25 cellular contexts compared by ENCODE assay signal in genomic region chr17:75173526-75173925, GRCh38. TPM values are rescaled to one million over a fixed set of nuclear protein-coding genes. Genes with fewer than 3 reads are reported as not detected.
DNase-seq lines count a peak whose midpoint lies in the region; ATAC-seq, FAIRE-seq and TF ChIP-seq lines count a peak whose summit lies in the region.
"Had no signal": no experiment of that assay in that cellular context is flagged by ENCODE, and none has a peak within 500 bp of the region (broad histone marks: within the 10 kb centered on the region; RNA-seq: fewer than 3 reads in every experiment).

No MANE protein-coding gene starts in this region.

- no peak for DNase-seq in activated CD4-positive, alpha-beta memory T cell treated with anti-CD3 and anti-CD28 coated beads for 36 hours
- no peak for DNase-seq in activated CD4-positive, alpha-beta memory T cell treated with anti-CD3 and anti-CD28 coated beads, Interleukin-2, amount 10 ng/mL, durations not matched to agents 7 days and 5 days
- DNase-seq in GM23338 (ENCODE audit: low spot score) (no peak), HepG2 (ENCODE audit: low spot score) (no peak), BE2C (no peak), NCI-H1694 (lab: John Stamatoyannopoulos, UW) (no peak)
- DNase-seq in activated naive CD8-positive, alpha-beta T cell treated with anti-CD3 and anti-CD28 coated beads, Interleukin-2, amount 10 ng/mL, durations not matched to agents 7 days and 5 days, result no peak
- DNase-seq: activated CD4-positive, alpha-beta T cell treated with anti-CD3 and anti-CD28 coated beads, Interleukin-2, amount 50 U/mL, for 4 hours; activated gamma-delta T cell; immature natural killer cell; IMR-90; left cardiac atrium; NCI-H146; NCI-H446 treated with DMSO at 0.1 percent for 48 hours; NCI-H774; retina; small intestine; stimulated activated naive CD4-positive, alpha-beta T cell treated with Interleukin-2 at 50 U/mL for 16 hours; WERI-Rb-1 had no signal

- H3K9me2 ChIP-seq in GM23338 (ENCODE audit: insufficient read depth), result no peaks in the 10 kb centered on the region

- POLR2A ChIA-PET in activated CD4-positive, alpha-beta memory T cell treated with anti-CD3 and anti-CD28 coated beads for 36 hours (lab: Charles Lee), result interaction anchor here (1.1 to 2.1 kb wide), 3 partner anchors 16 to 59 kb away, joined by 3 to 10 read pairs (median 4); partner anchors contain the start of gene JPT1
- POLR2A ChIA-PET in activated CD4-positive, alpha-beta memory T cell treated with anti-CD3 and anti-CD28 coated beads, Interleukin-2, amount 10 ng/mL, durations not matched to agents 7 days and 5 days (lab: Charles Lee), result interaction anchor here (0.6 to 3.8 kb wide), 6 partner anchors 10 to 64 kb away, joined by 3 to 25 read pairs (median 5); partner anchors contain the start of genes ARMC7, JPT1 and SUMO2
- POLR2A ChIA-PET in activated naive CD8-positive, alpha-beta T cell treated with anti-CD3 and anti-CD28 coated beads, Interleukin-2, amount 10 ng/mL, durations not matched to agents 7 days and 5 days (lab: Charles Lee), result interaction anchor here (3.2 kb wide), 1 partner anchor 59 kb away, joined by 24 read pairs; no protein-coding TSS in a partner anchor
- POLR2A ChIA-PET in HepG2 (lab: Yijun Ruan, JAX), result interaction anchor here (2.4 to 3.1 kb wide), 2 partner anchors 19 to 59 kb away, joined by 8 to 12 read pairs; no protein-coding TSS in a partner anchor

- H3K79me2 ChIP-seq in GM23338 (replicated peaks; ENCODE audit: insufficient read depth) (peaks cover 87% of the 10 kb centered on the region), HepG2 (ENCODE audit: insufficient read depth, low read length) (peaks cover 38% of the 10 kb centered on the region)

- peaks cover 58% of the 10 kb centered on the region for H3F3A ChIP-seq in GM23338 (replicated peaks; ENCODE audit: low read depth)

- CTCF ChIA-PET in activated CD4-positive, alpha-beta memory T cell treated with anti-CD3 and anti-CD28 coated beads for 36 hours (lab: Charles Lee), result interaction anchor here (0.8 to 6.9 kb wide), 8 partner anchors 17 to 239 kb away, joined by 3 to 57 read pairs (median 5); partner anchors contain the start of gene NT5C
- CTCF ChIA-PET in activated CD4-positive, alpha-beta memory T cell treated with anti-CD3 and anti-CD28 coated beads, Interleukin-2, amount 10 ng/mL, durations not matched to agents 7 days and 5 days (lab: Charles Lee), result interaction anchor here (0.7 to 7.5 kb wide), 7 partner anchors 14 to 63 kb away, joined by 3 to 119 read pairs (median 8); partner anchors contain the start of gene ARMC7
- CTCF ChIA-PET in HepG2 (lab: Yijun Ruan, JAX; ENCODE audit: low intra/inter-chr PET ratio, low total read pairs), result no interaction called here

- H3K27ac Mint-ChIP-seq in activated CD4-positive, alpha-beta memory T cell treated with anti-CD3 and anti-CD28 coated beads for 36 hours, result peak overlapping the region; percentile 39
- H3K27ac Mint-ChIP-seq in activated CD4-positive, alpha-beta memory T cell treated with anti-CD3 and anti-CD28 coated beads, Interleukin-2, amount 10 ng/mL, durations not matched to agents 7 days and 5 days, result no peak overlapping the region
- H3K27ac Mint-ChIP-seq in GM23338, result peak overlapping the region; percentile 56; the same call in 1 of the 2 replicates
- H3K27ac Mint-ChIP-seq in activated naive CD8-positive, alpha-beta T cell treated with anti-CD3 and anti-CD28 coated beads, Interleukin-2, amount 10 ng/mL, durations not matched to agents 7 days and 5 days, result peak overlapping the region; percentile 48
- H3K27ac Mint-ChIP-seq: memory B cell had no signal

- no peaks in the 10 kb centered on the region for H3K9me3 Mint-ChIP-seq in activated CD4-positive, alpha-beta memory T cell treated with anti-CD3 and anti-CD28 coated beads for 36 hours
- no peaks in the 10 kb centered on the region for H3K9me3 Mint-ChIP-seq in activated CD4-positive, alpha-beta memory T cell treated with anti-CD3 and anti-CD28 coated beads, Interleukin-2, amount 10 ng/mL, durations not matched to agents 7 days and 5 days
- no peaks in the 10 kb centered on the region; the same call in 2 of the 3 replicates for H3K9me3 Mint-ChIP-seq in GM23338
- H3K9me3 Mint-ChIP-seq in activated naive CD8-positive, alpha-beta T cell treated with anti-CD3 and anti-CD28 coated beads, Interleukin-2, amount 10 ng/mL, durations not matched to agents 7 days and 5 days, result no peaks in the 10 kb centered on the region
- H3K9me3 Mint-ChIP-seq: immature natural killer cell, memory B cell had no signal

- in situ Hi-C loops in HepG2 (cut with HindIII; ENCODE audit: extremely low pct_ligation_motif_present, low pct_unique_long_range_greater_than_20kb), result no loop called here

- no peak for TF ChIP-seq EP300 in HepG2 (IDR thresholded peaks at IDR 0.05; ENCODE audit: low read depth in 2 of 2, low read length in 2 of 2)
- no peak for TF ChIP-seq EP300 in HepG2 (CRISPR knock-in tag; IDR thresholded peaks at IDR 0.05; ENCODE audit: borderline replicate concordance)

- H4K20me1 ChIP-seq in GM23338 (replicated peaks; ENCODE audit: insufficient read depth) (peaks cover 58% of the 10 kb centered on the region), HepG2 (ENCODE audit: insufficient read depth, low read length) (peaks cover 7% of the 10 kb centered on the region)

- peak overlapping the region; percentile 76; the same call in 1 of the 2 replicates for H3K27ac ChIP-seq in GM23338 (ENCODE audit: low read depth)
- H3K27ac ChIP-seq in HepG2 (ENCODE audit: extremely low read length, insufficient read depth, low read length), result no peak overlapping the region
- H3K27ac ChIP-seq: breast epithelium, pancreas, suprapubic skin, WERI-Rb-1 had no signal

- no peak overlapping the region for H3K4me3 Mint-ChIP-seq in activated CD4-positive, alpha-beta memory T cell treated with anti-CD3 and anti-CD28 coated beads for 36 hours
- H3K4me3 Mint-ChIP-seq in activated CD4-positive, alpha-beta memory T cell treated with anti-CD3 and anti-CD28 coated beads, Interleukin-2, amount 10 ng/mL, durations not matched to agents 7 days and 5 days, result no peak overlapping the region
- H3K4me3 Mint-ChIP-seq in GM23338, result no peak overlapping the region
- H3K4me3 Mint-ChIP-seq in activated naive CD8-positive, alpha-beta T cell treated with anti-CD3 and anti-CD28 coated beads, Interleukin-2, amount 10 ng/mL, durations not matched to agents 7 days and 5 days, result no peak overlapping the region
- H3K4me3 Mint-ChIP-seq: immature natural killer cell, memory B cell had no signal

- no peak overlapping the region for H2AFZ ChIP-seq in GM23338
- no peak overlapping the region for H2AFZ ChIP-seq in HepG2 (ENCODE audit: low read length)

- no peak overlapping the region for H3K9ac ChIP-seq in HepG2 (ENCODE audit: insufficient read depth, low read depth, low read length)

- H3K4me1 Mint-ChIP-seq in activated CD4-positive, alpha-beta memory T cell treated with anti-CD3 and anti-CD28 coated beads for 36 hours (ENCODE audit: low read depth), result peaks cover 15% of the 10 kb centered on the region
- H3K4me1 Mint-ChIP-seq in activated CD4-positive, alpha-beta memory T cell treated with anti-CD3 and anti-CD28 coated beads, Interleukin-2, amount 10 ng/mL, durations not matched to agents 7 days and 5 days, result peaks cover 32% of the 10 kb centered on the region
- peaks cover 7% of the 10 kb centered on the region; the same call in 1 of the 3 replicates for H3K4me1 Mint-ChIP-seq in GM23338
- peaks cover 19% of the 10 kb centered on the region for H3K4me1 Mint-ChIP-seq in activated naive CD8-positive, alpha-beta T cell treated with anti-CD3 and anti-CD28 coated beads, Interleukin-2, amount 10 ng/mL, durations not matched to agents 7 days and 5 days

- H3K9me3 ChIP-seq in HepG2 (ENCODE audit: low read length) (no peaks in the 10 kb centered on the region), BE2C (no peaks in the 10 kb centered on the region)
- H3K9me3 ChIP-seq: breast epithelium, pancreas, suprapubic skin had no signal

- H3K4me3 ChIP-seq in GM23338 (no peak overlapping the region), HepG2 (replicated peaks in 1 of 3; ENCODE audit: insufficient read depth in 1 of 3, low read depth in 2 of 3, low read length in 3 of 3) (no peak overlapping the region), BE2C (ENCODE audit: low read depth, low read length) (no peak overlapping the region)
- H3K4me3 ChIP-seq: breast epithelium, pancreas, suprapubic skin had no signal

- H3K27me3 Mint-ChIP-seq in activated CD4-positive, alpha-beta memory T cell treated with anti-CD3 and anti-CD28 coated beads for 36 hours, result no peaks in the 10 kb centered on the region
- no peaks in the 10 kb centered on the region for H3K27me3 Mint-ChIP-seq in activated CD4-positive, alpha-beta memory T cell treated with anti-CD3 and anti-CD28 coated beads, Interleukin-2, amount 10 ng/mL, durations not matched to agents 7 days and 5 days
- peaks cover 13% of the 10 kb centered on the region for H3K27me3 Mint-ChIP-seq in GM23338 (ENCODE audit: insufficient read depth, low read depth, poor library complexity)
- H3K27me3 Mint-ChIP-seq in activated naive CD8-positive, alpha-beta T cell treated with anti-CD3 and anti-CD28 coated beads, Interleukin-2, amount 10 ng/mL, durations not matched to agents 7 days and 5 days, result no peaks in the 10 kb centered on the region
- H3K27me3 Mint-ChIP-seq: memory B cell had no signal

- H3K4me2 ChIP-seq in GM23338, result no peak overlapping the region
- H3K4me2 ChIP-seq in HepG2 (ENCODE audit: low read depth, low read length), result no peak overlapping the region

- peaks cover 70% of the 10 kb centered on the region for H3K36me3 ChIP-seq in GM23338 (ENCODE audit: insufficient read depth)
- H3K36me3 ChIP-seq in HepG2 (replicated peaks in 1 of 2; ENCODE audit: control insufficient read depth in 1 of 2, insufficient read depth in 2 of 2, low read length in 2 of 2), result peaks cover 25 to 82% of the 10 kb centered on the region in 2 experiments
- H3K36me3 ChIP-seq in BE2C, result peaks cover 84% of the 10 kb centered on the region

- TF ChIP-seq POLR2A in HepG2 (IDR thresholded peaks at IDR 0.05; ENCODE audit: insufficient read depth in 1 of 2, low read depth in 2 of 2, low read length in 2 of 2), result no peak

- ATAC-seq in GM23338 (no peak), HepG2 (no peak), GM19023 (IDR thresholded peaks at IDR 0.05; ENCODE audit: unreplicated experiment) (no peak)
- no peak for ATAC-seq in activated naive CD8-positive, alpha-beta T cell treated with anti-CD3 and anti-CD28 coated beads, Interleukin-2, amount 10 ng/mL, durations not matched to agents 7 days and 5 days (ENCODE audit: low read depth)
- ATAC-seq: left cardiac atrium, pancreas had no signal

- no TSS peak for BruUV-seq in HepG2 (replicated peaks; lab: Mats Ljungman, UMichigan)

- TF ChIP-seq CTCF in GM23338 (conservative IDR thresholded peaks at IDR 0.05; ENCODE audit: low read depth in 2 of 2) (no peak), HepG2 (CRISPR knock-in tag; IDR thresholded peaks at IDR 0.05) (no peak), BE2C (IDR thresholded peaks at IDR 0.05; ENCODE audit: low read depth, low read length) (no peak)

- 95% methylated on average over 4 of the region's 4 CpGs for WGBS in HepG2 (ENCODE audit: low lambda C conversion rate)

- no peaks in the 10 kb centered on the region for H3K4me1 ChIP-seq in GM23338 (ENCODE audit: insufficient read depth)
- H3K4me1 ChIP-seq in HepG2 (ENCODE audit: insufficient read depth, low read length), result no peaks in the 10 kb centered on the region
- no peaks in the 10 kb centered on the region for H3K4me1 ChIP-seq in BE2C
- H3K4me1 ChIP-seq: breast epithelium, pancreas had no signal

- H3K27me3 ChIP-seq in GM23338 (ENCODE audit: insufficient read depth) (no peaks in the 10 kb centered on the region), HepG2 (ENCODE audit: control insufficient read depth in 1 of 2, insufficient read depth in 2 of 2, low read length in 2 of 2) (no peaks in the 10 kb centered on the region), BE2C (no peaks in the 10 kb centered on the region)
- H3K27me3 ChIP-seq: breast epithelium, pancreas, suprapubic skin had no signal

- FAIRE-seq in HepG2 (lab: Jason Lieb, UNC), result no peak
- FAIRE-seq: pancreas, small intestine, urothelium cell line had no signal

- H3K36me3 Mint-ChIP-seq in activated CD4-positive, alpha-beta memory T cell treated with anti-CD3 and anti-CD28 coated beads for 36 hours, result peaks cover 25% of the 10 kb centered on the region
- peaks cover 50% of the 10 kb centered on the region for H3K36me3 Mint-ChIP-seq in activated CD4-positive, alpha-beta memory T cell treated with anti-CD3 and anti-CD28 coated beads, Interleukin-2, amount 10 ng/mL, durations not matched to agents 7 days and 5 days (ENCODE audit: low read depth)
- peaks cover 86% of the 10 kb centered on the region for H3K36me3 Mint-ChIP-seq in GM23338 (ENCODE audit: low read depth)
- H3K36me3 Mint-ChIP-seq in activated naive CD8-positive, alpha-beta T cell treated with anti-CD3 and anti-CD28 coated beads, Interleukin-2, amount 10 ng/mL, durations not matched to agents 7 days and 5 days, result peaks cover 16% of the 10 kb centered on the region

- intact Hi-C loops in activated CD4-positive, alpha-beta memory T cell treated with anti-CD3 and anti-CD28 coated beads for 36 hours (cut with micrococcal nuclease), result no loop called here
- intact Hi-C loops in HepG2 (cut with micrococcal nuclease; ENCODE audit: unreplicated experiment), result no loop called here

- TF ChIP-seq RAD21 in HepG2 (CRISPR knock-in tag; IDR thresholded peaks at IDR 0.05), result no peak

RNA-seq across cellular contexts. Expression of gene SUMO2, which starts 9.2 kb away (rescaled TPM):
- total RNA-seq in activated CD4-positive, alpha-beta memory T cell treated with anti-CD3 and anti-CD28 coated beads for 36 hours, result 100 to 1,000 TPM; 610 to 612 TPM
- 100 to 1,000 TPM; 548 to 559 TPM for total RNA-seq in activated CD4-positive, alpha-beta memory T cell treated with anti-CD3 and anti-CD28 coated beads, Interleukin-2, amount 10 ng/mL, durations not matched to agents 7 days and 5 days
- 133 and 139 TPM in 2 replicates for total RNA-seq in GM23338 (2014; rRNA removed; shearing (Covaris generic))
- polyA plus RNA-seq in GM23338 (2016; fragmentation: Nextera tagmentation; extraction: Ambion mirVana), result 784 and 890 TPM in 2 replicates
- 100 to 1,000 TPM; 470 to 500 TPM for total RNA-seq in activated naive CD8-positive, alpha-beta T cell treated with anti-CD3 and anti-CD28 coated beads, Interleukin-2, amount 10 ng/mL, durations not matched to agents 7 days and 5 days
- total RNA-seq in HepG2 (2016; rRNA removed; fragmentation: Illumina TruSeq; extraction: Trizol), result 553 and 842 TPM in 2 replicates
- 162 and 178 TPM in 2 replicates for total RNA-seq in HepG2 (2016; cell fraction: cytosol; rRNA removed; fragmentation: Illumina TruSeq; extraction: Trizol; ENCODE audit: low read depth)
- 553 and 885 TPM in 2 replicates for total RNA-seq in HepG2 (2016; cell fraction: insoluble cytoplasmic fraction; rRNA removed; fragmentation: Illumina TruSeq; extraction: Trizol)
- total RNA-seq in HepG2 (2016; cell fraction: membrane; rRNA removed; fragmentation: Illumina TruSeq; extraction: Trizol), result 469 and 483 TPM in 2 replicates
- 195 and 213 TPM in 2 replicates for total RNA-seq in HepG2 (2016; cell fraction: nucleus; rRNA removed; fragmentation: Illumina TruSeq; extraction: Trizol)
- 252 and 337 TPM in 2 replicates for polyA plus RNA-seq in HepG2 (2011; rRNA removed)
- polyA plus RNA-seq in HepG2 (2011; cell fraction: cytosol; rRNA removed), result 69.8 and 103 TPM in 2 replicates
- polyA plus RNA-seq in HepG2 (2011; cell fraction: nucleus; rRNA removed), result 25.8 and 30.1 TPM in 2 replicates
- 289 and 643 TPM in 2 replicates for polyA plus RNA-seq in HepG2 (2012)
- 377 and 391 TPM in 2 replicates for polyA plus RNA-seq in HepG2 (2016; cell fraction: cytosol; fragmentation: Illumina TruSeq; extraction: Trizol; ENCODE audit: low read depth)
- polyA plus RNA-seq in HepG2 (2016; cell fraction: insoluble cytoplasmic fraction; fragmentation: Illumina TruSeq; extraction: Trizol; ENCODE audit: low read depth), result 1,249 and 1,398 TPM in 2 replicates
- polyA plus RNA-seq in HepG2 (2016; cell fraction: membrane; fragmentation: Illumina TruSeq; extraction: Trizol; ENCODE audit: low read depth), result 612 and 621 TPM in 2 replicates
- 448 and 485 TPM in 2 replicates for polyA plus RNA-seq in HepG2 (2016; cell fraction: nucleus; fragmentation: Illumina TruSeq; extraction: Trizol; ENCODE audit: insufficient read depth, low read depth)
- polyA minus RNA-seq in HepG2 (2011; rRNA and poly(A)+ RNA removed; ENCODE audit: low replicate concordance), result 78.7 and 95.4 TPM in 2 replicates
- 255 and 261 TPM in 2 replicates for polyA minus RNA-seq in HepG2 (2011; cell fraction: cytosol; rRNA and poly(A)+ RNA removed)
- 42.5 and 63.9 TPM in 2 replicates for polyA minus RNA-seq in HepG2 (2011; cell fraction: nucleus; rRNA and poly(A)+ RNA removed)
- polyA plus RNA-seq in BE2C (2012; ENCODE audit: insufficient read depth, insufficient read length, low read depth), result 440 TPM

RNA-seq across cellular contexts. Expression of gene JPT1, which starts 19.2 kb away (rescaled TPM):
- total RNA-seq in activated CD4-positive, alpha-beta memory T cell treated with anti-CD3 and anti-CD28 coated beads for 36 hours, result 100 to 1,000 TPM; 263 to 267 TPM
- 100 to 1,000 TPM; 305 to 329 TPM for total RNA-seq in activated CD4-positive, alpha-beta memory T cell treated with anti-CD3 and anti-CD28 coated beads, Interleukin-2, amount 10 ng/mL, durations not matched to agents 7 days and 5 days
- total RNA-seq in GM23338 (2014; rRNA removed; shearing (Covaris generic)), result 249 and 278 TPM in 2 replicates
- polyA plus RNA-seq in GM23338 (2016; fragmentation: Nextera tagmentation; extraction: Ambion mirVana) (903 and 929 TPM in 2 replicates), HepG2 (2011; rRNA removed) (32.1 and 43.3 TPM in 2 replicates)
- total RNA-seq in activated naive CD8-positive, alpha-beta T cell treated with anti-CD3 and anti-CD28 coated beads, Interleukin-2, amount 10 ng/mL, durations not matched to agents 7 days and 5 days, result 100 to 1,000 TPM; 194 to 213 TPM
- 237 and 256 TPM in 2 replicates for total RNA-seq in HepG2 (2016; rRNA removed; fragmentation: Illumina TruSeq; extraction: Trizol)
- total RNA-seq in HepG2 (2016; cell fraction: cytosol; rRNA removed; fragmentation: Illumina TruSeq; extraction: Trizol; ENCODE audit: low read depth), result 86.3 and 92.6 TPM in 2 replicates
- total RNA-seq in HepG2 (2016; cell fraction: insoluble cytoplasmic fraction; rRNA removed; fragmentation: Illumina TruSeq; extraction: Trizol), result 209 and 270 TPM in 2 replicates
- 67.0 and 88.4 TPM in 2 replicates for total RNA-seq in HepG2 (2016; cell fraction: membrane; rRNA removed; fragmentation: Illumina TruSeq; extraction: Trizol)
- 98.2 and 106 TPM in 2 replicates for total RNA-seq in HepG2 (2016; cell fraction: nucleus; rRNA removed; fragmentation: Illumina TruSeq; extraction: Trizol)
- 92.3 and 100 TPM in 2 replicates for polyA plus RNA-seq in HepG2 (2011; cell fraction: cytosol; rRNA removed)
- 38.5 and 41.1 TPM in 2 replicates for polyA plus RNA-seq in HepG2 (2011; cell fraction: nucleus; rRNA removed)
- polyA plus RNA-seq in HepG2 (2012), result 103 and 127 TPM in 2 replicates
- polyA plus RNA-seq in HepG2 (2016; cell fraction: cytosol; fragmentation: Illumina TruSeq; extraction: Trizol; ENCODE audit: low read depth), result 83.0 and 101 TPM in 2 replicates
- polyA plus RNA-seq in HepG2 (2016; cell fraction: insoluble cytoplasmic fraction; fragmentation: Illumina TruSeq; extraction: Trizol; ENCODE audit: low read depth), result 221 and 271 TPM in 2 replicates
- 58.3 and 84.5 TPM in 2 replicates for polyA plus RNA-seq in HepG2 (2016; cell fraction: membrane; fragmentation: Illumina TruSeq; extraction: Trizol; ENCODE audit: low read depth)
- 169 and 181 TPM in 2 replicates for polyA plus RNA-seq in HepG2 (2016; cell fraction: nucleus; fragmentation: Illumina TruSeq; extraction: Trizol; ENCODE audit: insufficient read depth, low read depth)
- 28.4 and 46.4 TPM in 2 replicates for polyA minus RNA-seq in HepG2 (2011; rRNA and poly(A)+ RNA removed; ENCODE audit: low replicate concordance)
- 50.6 and 65.7 TPM in 2 replicates for polyA minus RNA-seq in HepG2 (2011; cell fraction: cytosol; rRNA and poly(A)+ RNA removed)
- polyA minus RNA-seq in HepG2 (2011; cell fraction: nucleus; rRNA and poly(A)+ RNA removed), result 30.4 and 32.2 TPM in 2 replicates
- 474 TPM for polyA plus RNA-seq in BE2C (2012; ENCODE audit: insufficient read depth, insufficient read length, low read depth)

RNA-seq across cellular contexts. Expression of gene NUP85, which starts 32.0 kb away (rescaled TPM):
- 100 to 1,000 TPM; 125 to 132 TPM for total RNA-seq in activated CD4-positive, alpha-beta memory T cell treated with anti-CD3 and anti-CD28 coated beads for 36 hours
- 100 to 1,000 TPM; 109 to 116 TPM for total RNA-seq in activated CD4-positive, alpha-beta memory T cell treated with anti-CD3 and anti-CD28 coated beads, Interleukin-2, amount 10 ng/mL, durations not matched to agents 7 days and 5 days
- 57.2 and 59.4 TPM in 2 replicates for total RNA-seq in GM23338 (2014; rRNA removed; shearing (Covaris generic))
- polyA plus RNA-seq in GM23338 (2016; fragmentation: Nextera tagmentation; extraction: Ambion mirVana), result 114 and 116 TPM in 2 replicates
- 100 to 1,000 TPM; 154 to 167 TPM for total RNA-seq in activated naive CD8-positive, alpha-beta T cell treated with anti-CD3 and anti-CD28 coated beads, Interleukin-2, amount 10 ng/mL, durations not matched to agents 7 days and 5 days
- total RNA-seq in HepG2 (2016; rRNA removed; fragmentation: Illumina TruSeq; extraction: Trizol), result 122 and 124 TPM in 2 replicates
- 32.8 and 35.7 TPM in 2 replicates for total RNA-seq in HepG2 (2016; cell fraction: cytosol; rRNA removed; fragmentation: Illumina TruSeq; extraction: Trizol; ENCODE audit: low read depth)
- total RNA-seq in HepG2 (2016; cell fraction: insoluble cytoplasmic fraction; rRNA removed; fragmentation: Illumina TruSeq; extraction: Trizol), result 119 and 122 TPM in 2 replicates
- 28.2 and 37.8 TPM in 2 replicates for total RNA-seq in HepG2 (2016; cell fraction: membrane; rRNA removed; fragmentation: Illumina TruSeq; extraction: Trizol)
- total RNA-seq in HepG2 (2016; cell fraction: nucleus; rRNA removed; fragmentation: Illumina TruSeq; extraction: Trizol), result 112 and 113 TPM in 2 replicates
- polyA plus RNA-seq in HepG2 (2011; rRNA removed), result 79.4 and 89.1 TPM in 2 replicates
- 64.8 and 78.3 TPM in 2 replicates for polyA plus RNA-seq in HepG2 (2011; cell fraction: cytosol; rRNA removed)
- 303 and 416 TPM in 2 replicates for polyA plus RNA-seq in HepG2 (2011; cell fraction: nucleus; rRNA removed)
- 34.4 and 62.5 TPM in 2 replicates for polyA plus RNA-seq in HepG2 (2012)
- 17.2 and 18.1 TPM in 2 replicates for polyA plus RNA-seq in HepG2 (2016; cell fraction: cytosol; fragmentation: Illumina TruSeq; extraction: Trizol; ENCODE audit: low read depth)
- polyA plus RNA-seq in HepG2 (2016; cell fraction: insoluble cytoplasmic fraction; fragmentation: Illumina TruSeq; extraction: Trizol; ENCODE audit: low read depth), result 81.2 and 85.9 TPM in 2 replicates
- polyA plus RNA-seq in HepG2 (2016; cell fraction: membrane; fragmentation: Illumina TruSeq; extraction: Trizol; ENCODE audit: low read depth), result 16.9 and 17.7 TPM in 2 replicates
- 226 and 250 TPM in 2 replicates for polyA plus RNA-seq in HepG2 (2016; cell fraction: nucleus; fragmentation: Illumina TruSeq; extraction: Trizol; ENCODE audit: insufficient read depth, low read depth)
- 91.6 and 267 TPM in 2 replicates for polyA minus RNA-seq in HepG2 (2011; rRNA and poly(A)+ RNA removed; ENCODE audit: low replicate concordance)
- 23.6 and 24.5 TPM in 2 replicates for polyA minus RNA-seq in HepG2 (2011; cell fraction: cytosol; rRNA and poly(A)+ RNA removed)
- polyA minus RNA-seq in HepG2 (2011; cell fraction: nucleus; rRNA and poly(A)+ RNA removed), result 69.2 and 70.3 TPM in 2 replicates
- 96.3 TPM for polyA plus RNA-seq in BE2C (2012; ENCODE audit: insufficient read depth, insufficient read length, low read depth)

RNA-seq across cellular contexts. Expression of gene NT5C, which starts 42.0 kb away (rescaled TPM):
- 10 to 100 TPM; 65.2 to 70.8 TPM for total RNA-seq in activated CD4-positive, alpha-beta memory T cell treated with anti-CD3 and anti-CD28 coated beads for 36 hours
- total RNA-seq in activated CD4-positive, alpha-beta memory T cell treated with anti-CD3 and anti-CD28 coated beads, Interleukin-2, amount 10 ng/mL, durations not matched to agents 7 days and 5 days, result 10 to 100 TPM; 68.2 to 69.4 TPM
- 91.7 and 122 TPM in 2 replicates for total RNA-seq in GM23338 (2014; rRNA removed; shearing (Covaris generic))
- polyA plus RNA-seq in GM23338 (2016; fragmentation: Nextera tagmentation; extraction: Ambion mirVana) (120 and 134 TPM in 2 replicates), HepG2 (2011; rRNA removed) (42.8 and 42.9 TPM in 2 replicates)
- 10 to 100 TPM; 69.9 to 70.8 TPM for total RNA-seq in activated naive CD8-positive, alpha-beta T cell treated with anti-CD3 and anti-CD28 coated beads, Interleukin-2, amount 10 ng/mL, durations not matched to agents 7 days and 5 days
- total RNA-seq in HepG2 (2016; rRNA removed; fragmentation: Illumina TruSeq; extraction: Trizol), result 31.4 and 48.6 TPM in 2 replicates
- total RNA-seq in HepG2 (2016; cell fraction: cytosol; rRNA removed; fragmentation: Illumina TruSeq; extraction: Trizol; ENCODE audit: low read depth), result 21.9 and 22.5 TPM in 2 replicates
- 34.5 and 55.6 TPM in 2 replicates for total RNA-seq in HepG2 (2016; cell fraction: insoluble cytoplasmic fraction; rRNA removed; fragmentation: Illumina TruSeq; extraction: Trizol)
- total RNA-seq in HepG2 (2016; cell fraction: membrane; rRNA removed; fragmentation: Illumina TruSeq; extraction: Trizol), result 26.2 and 30.0 TPM in 2 replicates
- 41.8 and 49.7 TPM in 2 replicates for total RNA-seq in HepG2 (2016; cell fraction: nucleus; rRNA removed; fragmentation: Illumina TruSeq; extraction: Trizol)
- polyA plus RNA-seq in HepG2 (2011; cell fraction: cytosol; rRNA removed), result 24.5 and 47.2 TPM in 2 replicates
- 143 and 153 TPM in 2 replicates for polyA plus RNA-seq in HepG2 (2011; cell fraction: nucleus; rRNA removed)
- 22.5 and 24.0 TPM in 2 replicates for polyA plus RNA-seq in HepG2 (2012)
- 20.3 and 23.1 TPM in 2 replicates for polyA plus RNA-seq in HepG2 (2016; cell fraction: cytosol; fragmentation: Illumina TruSeq; extraction: Trizol; ENCODE audit: low read depth)
- 30.7 and 32.5 TPM in 2 replicates for polyA plus RNA-seq in HepG2 (2016; cell fraction: insoluble cytoplasmic fraction; fragmentation: Illumina TruSeq; extraction: Trizol; ENCODE audit: low read depth)
- 20.1 and 23.2 TPM in 2 replicates for polyA plus RNA-seq in HepG2 (2016; cell fraction: membrane; fragmentation: Illumina TruSeq; extraction: Trizol; ENCODE audit: low read depth)
- polyA plus RNA-seq in HepG2 (2016; cell fraction: nucleus; fragmentation: Illumina TruSeq; extraction: Trizol; ENCODE audit: insufficient read depth, low read depth), result 95.9 and 100 TPM in 2 replicates
- polyA minus RNA-seq in HepG2 (2011; rRNA and poly(A)+ RNA removed; ENCODE audit: low replicate concordance), result 14.0 and 27.7 TPM in 2 replicates
- 5.2 and 5.9 TPM in 2 replicates for polyA minus RNA-seq in HepG2 (2011; cell fraction: cytosol; rRNA and poly(A)+ RNA removed)
- 21.5 and 23.6 TPM in 2 replicates for polyA minus RNA-seq in HepG2 (2011; cell fraction: nucleus; rRNA and poly(A)+ RNA removed)
- polyA plus RNA-seq in BE2C (2012; ENCODE audit: insufficient read depth, insufficient read length, low read depth), result 226 TPM
